Comparison of ENCODE assay signal across 19 cellular contexts in the genomic region with DNA sequence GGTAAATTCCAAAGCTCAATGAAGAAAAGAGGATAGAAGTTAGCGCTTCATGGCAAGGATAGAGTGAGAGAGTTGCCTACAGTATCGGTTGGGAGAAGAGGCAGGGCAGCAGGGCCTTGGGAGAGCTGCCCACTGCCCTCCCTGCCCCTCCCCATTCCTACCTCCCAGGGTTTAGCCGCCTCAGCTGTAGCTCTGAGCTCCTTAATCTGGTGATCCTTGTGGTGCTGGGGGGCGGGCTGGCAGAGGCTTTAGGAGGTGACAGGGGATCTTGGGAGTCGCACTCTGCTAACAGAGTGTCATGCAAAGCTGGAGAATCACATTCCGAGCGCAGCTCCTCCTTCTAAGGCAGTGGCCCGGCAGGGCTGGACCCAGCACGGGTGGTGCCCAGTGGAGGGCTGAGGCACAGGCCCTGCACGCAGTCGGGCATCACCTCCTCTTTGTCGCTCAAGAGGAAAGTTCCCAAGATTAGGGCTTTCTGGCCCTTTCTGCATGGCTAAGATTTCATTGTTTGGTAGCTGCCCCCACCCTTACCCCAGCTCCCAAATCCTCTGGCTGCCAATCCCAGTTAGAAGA. TPM values are rescaled to one million over a fixed set of nuclear protein-coding genes. Genes with fewer than 3 reads are reported as not detected.
DNase-seq lines count a peak whose midpoint lies in the region; ATAC-seq and TF ChIP-seq lines count a peak whose summit lies in the region.
"Had no signal": no experiment of that assay in that cellular context is flagged by ENCODE, and none has a peak within 500 bp of the region (broad histone marks: within the 10 kb centered on the region; RNA-seq: fewer than 3 reads in every experiment).

No MANE protein-coding gene starts in this region.

- H3K27ac Mint-ChIP-seq in endodermal cell: no peak overlapping the region
- H3K27ac Mint-ChIP-seq: B cell, CD14-positive monocyte, HFFc6 had no signal

- H3K36me3 Mint-ChIP-seq in endodermal cell (ENCODE audit: low read depth): no peaks in the 10 kb centered on the region

- no peak overlapping the region for H3K4me3 Mint-ChIP-seq in endodermal cell
- H3K4me3 Mint-ChIP-seq: B cell, CD14-positive monocyte, HFFc6 had no signal

- no peak for TF ChIP-seq POLR2A in thyroid gland (IDR thresholded peaks at IDR 0.05)

- intact Hi-C loops in sciatic nerve (cut with DNase I) (no loop called here), thyroid gland (cut with DNase I) (no loop called here)

- H3K27me3 ChIP-seq in endodermal cell (ENCODE audit: control insufficient read depth, insufficient read depth, low read length, poor library complexity, severe bottlenecking): peaks cover 100% of the 10 kb centered on the region
- no peaks in the 10 kb centered on the region for H3K27me3 ChIP-seq in thyroid gland

- 39 to 46% methylated on average over 9 to 12 of the region's 12 CpGs for WGBS in endodermal cell (ENCODE audit: insufficient coverage in 1 of 2, insufficient read length in 1 of 2), 2 experiments
- 52 to 73% methylated on average over 8 to 11 of the region's 12 CpGs for WGBS in thyroid gland, 2 donors

- no peak overlapping the region for H3K9ac ChIP-seq in endodermal cell (ENCODE audit: extremely low read depth, low read length, poor library complexity, severe bottlenecking)

- H3K36me3 ChIP-seq in endodermal cell (ENCODE audit: control insufficient read depth, insufficient read depth, low read length) (no peaks in the 10 kb centered on the region), thyroid gland (no peaks in the 10 kb centered on the region)
- H3K36me3 ChIP-seq: SJCRH30 had no signal

- ATAC-seq in sciatic nerve: no peak
- ATAC-seq: A549 had no signal

- peaks cover 47% of the 10 kb centered on the region for H3K4me1 Mint-ChIP-seq in endodermal cell
- H3K4me1 Mint-ChIP-seq: B cell had no signal

- no peaks in the 10 kb centered on the region for H3K9me3 ChIP-seq in endodermal cell (ENCODE audit: control insufficient read depth, low read length)
- H3K9me3 ChIP-seq in thyroid gland: no peaks in the 10 kb centered on the region
- H3K9me3 ChIP-seq: A549, SJCRH30 had no signal

- TF ChIP-seq CTCF in endodermal cell (conservative IDR thresholded peaks at IDR 0.05): no peak
- TF ChIP-seq CTCF in thyroid gland (IDR thresholded peaks at IDR 0.05): no peak

- peaks cover 13% of the 10 kb centered on the region for H3K4me1 ChIP-seq in endodermal cell (ENCODE audit: control insufficient read depth, insufficient read depth, low read length)
- no peaks in the 10 kb centered on the region for H3K4me1 ChIP-seq in thyroid gland
- H3K4me1 ChIP-seq: A549, SJCRH30 had no signal

- peak; percentile 76 to 81 for DNase-seq in NCI-H524 (lab: John Stamatoyannopoulos, UW)
- DNase-seq in endodermal cell: peak; percentile 78
- DNase-seq in sciatic nerve (ENCODE audit: low spot score): no peak
- DNase-seq in thyroid gland: no peak
- no peak for DNase-seq in DMS114 treated with DMSO at 0.1 percent for 48 hours (lab: John Stamatoyannopoulos, UW; ENCODE audit: unreplicated experiment)
- DNase-seq: DMS79 treated with DMSO at 0.1 percent for 48 hours, HFFc6, Karpas-422, NCI-H1417, NCI-H187 treated with DMSO at 0.1 percent for 48 hours, NCI-H2107, NCI-H748 treated with DMSO at 0.1 percent for 48 hours, OCI-M1, SJCRH30 had no signal

- H3K4me3 ChIP-seq in endodermal cell (ENCODE audit: low read length): no peak overlapping the region
- H3K4me3 ChIP-seq in thyroid gland (replicated peaks in 1 of 3): no peak overlapping the region
- H3K4me3 ChIP-seq: A549, SJCRH30 had no signal

- H3K9me3 Mint-ChIP-seq in endodermal cell: no peaks in the 10 kb centered on the region
- H3K9me3 Mint-ChIP-seq: CD14-positive monocyte, HFFc6 had no signal

- H3K27ac ChIP-seq in angular gyrus (ENCODE audit: low read depth, low read length) (peak overlapping the region; percentile 10), endodermal cell (ENCODE audit: low read depth, low read length) (peak overlapping the region; percentile 58), temporal lobe (ENCODE audit: low read depth, low read length) (peak overlapping the region; percentile 12), thyroid gland (no peak overlapping the region)
- H3K27ac ChIP-seq: A549, SJCRH30 had no signal

- H3K27me3 Mint-ChIP-seq in endodermal cell (ENCODE audit: insufficient read depth): peaks cover 97% of the 10 kb centered on the region

RNA-seq across cellular contexts. Expression of a gene that starts 57.1 kb away (rescaled TPM):
- 10 to 100 TPM; 55.3 to 60.2 TPM for total RNA-seq in endodermal cell
- 39.6 TPM for polyA plus RNA-seq in endodermal cell (2013, experiment 1 of 2)
- polyA plus RNA-seq in endodermal cell (2013, experiment 2 of 2): 40.7 TPM
- total RNA-seq in temporal lobe: 27.5 TPM
- total RNA-seq in sciatic nerve: 64.3 TPM
- total RNA-seq in thyroid gland: 10 to 100 TPM; 31.2 to 78.8 (median 61.0) TPM

Comparison
In these comparisons a context has a peak if more than half of its experiments do, and no peak if none do; other contexts are left out.
1. DNase-seq: peak in NCI-H524 (2 of 2) and endodermal cell (single experiment); none in sciatic nerve (single experiment), thyroid gland (0 of 2) and DMS114 treated with DMSO at 0.1 percent for 48 hours (single experiment).
2. H3K27ac ChIP-seq: peak in angular gyrus (single experiment), endodermal cell (single experiment) and temporal lobe (single experiment); none in thyroid gland (0 of 3).